9 cellular contexts compared by ENCODE assay signal in the genomic region with DNA sequence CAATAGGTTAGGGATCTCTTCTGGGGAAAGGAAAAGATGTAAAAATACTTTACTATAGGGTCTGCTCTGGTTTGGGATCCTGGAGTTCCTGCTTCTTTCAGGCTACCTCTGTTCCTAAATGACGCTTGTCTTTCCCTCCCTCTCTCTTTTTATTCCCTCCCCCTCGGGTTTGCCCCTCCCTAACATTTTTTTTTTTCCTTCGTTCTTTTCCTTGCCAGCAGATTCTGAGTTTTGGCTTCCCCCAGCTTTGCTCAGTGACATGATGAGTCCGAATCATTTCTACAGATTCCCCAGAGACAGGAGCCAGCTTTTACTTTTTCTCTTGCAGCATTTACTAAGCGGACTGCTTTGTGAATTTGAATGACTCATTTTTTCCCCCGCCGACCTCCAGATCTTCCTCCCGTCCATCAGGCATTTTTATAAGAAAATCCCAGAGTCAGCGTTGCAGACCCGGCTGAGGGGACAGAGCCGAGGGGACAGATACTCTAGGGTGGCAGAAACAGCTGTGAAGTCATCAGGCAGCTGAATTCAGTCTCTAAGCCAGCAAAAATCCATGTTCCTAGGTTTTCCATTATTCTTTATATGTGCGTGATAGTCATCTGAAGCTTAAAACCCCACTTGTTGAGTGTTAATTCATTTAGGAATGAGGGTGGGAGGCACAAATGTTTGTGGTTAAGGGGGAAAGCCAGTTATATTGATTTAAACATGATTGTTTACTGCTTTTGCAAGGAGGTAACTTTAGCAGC. TPM values are rescaled to one million over a fixed set of nuclear protein-coding genes. Genes with fewer than 3 reads are reported as not detected.
DNase-seq lines count a peak whose midpoint lies in the region; ATAC-seq and TF ChIP-seq lines count a peak whose summit lies in the region.
"Had no signal": no experiment of that assay in that cellular context is flagged by ENCODE, and none has a peak within 500 bp of the region (broad histone marks: within the 10 kb centered on the region; RNA-seq: fewer than 3 reads in every experiment).

TMEM100 (minus strand) TSS at position 123 of the 746 bp plus-strand sequence. CDS start 1,794 bp downstream, outside the sequence.

- peak within 1 kb of the TSS; percentile 74 for H2AFZ ChIP-seq in SK-N-SH (ENCODE audit: low read depth)

- no peak within 1 kb of the TSS for H3K27ac Mint-ChIP-seq in progenitor cell of endocrine pancreas
- H3K27ac Mint-ChIP-seq: activated T-cell treated with anti-CD3 and anti-CD28 coated beads, Interleukin-2, amount 50 U/mL, for 72 hours had no signal

- H4K20me1 ChIP-seq in BLaER1 treated with 17β-estradiol and CSF1 and Interleukin-3, amounts not matched to agents 10 nM and 100 nM, result no peaks in the 10 kb centered on the region
- no peaks in the 10 kb centered on the region for H4K20me1 ChIP-seq in SK-N-SH (ENCODE audit: insufficient read depth)

- CTCF ChIA-PET in SK-N-SH (lab: Yijun Ruan, JAX), result interaction anchor here (0.8 to 12.9 kb wide), 13 partner anchors 9 to 717 kb away, joined by 3 to 246 read pairs (median 9); partner anchors contain the start of gene PCTP

- no peaks in the 10 kb centered on the region for H3K9me2 ChIP-seq in SK-N-SH

- no peaks in the 10 kb centered on the region for H3K79me2 ChIP-seq in SK-N-SH (ENCODE audit: insufficient read depth)

- no peaks in the 10 kb centered on the region for H3K36me3 ChIP-seq in BLaER1 treated with 17β-estradiol and CSF1 and Interleukin-3, amounts not matched to agents 10 nM and 100 nM
- peaks cover 0 to 20% of the 10 kb centered on the region in 2 experiments for H3K36me3 ChIP-seq in SK-N-SH (replicated peaks in 1 of 2; ENCODE audit: control insufficient read depth in 1 of 2, insufficient read depth in 2 of 2, low read length in 1 of 2)

- WGBS in SK-N-SH (ENCODE audit: low lambda C conversion rate), result 7% methylated on average over 12 of the region's 12 CpGs

- peak within 1 kb of the TSS in 10 of 11 experiments; percentile 4 to 65 (median 45); a peak in 17 of 22 replicates for H3K27ac ChIP-seq in BLaER1 treated with 17β-estradiol and CSF1 and Interleukin-3, amounts not matched to agents 10 nM and 100 nM
- H3K27ac ChIP-seq in SK-N-SH (ENCODE audit: low read depth in 2 of 2, low read length in 1 of 2), result peak within 1 kb of the TSS; percentile 68 to 74
- no peak within 1 kb of the TSS for H3K27ac ChIP-seq in foreskin keratinocyte

- H3K4me2 ChIP-seq in BLaER1 treated with 17β-estradiol and CSF1 and Interleukin-3, amounts not matched to agents 10 nM and 100 nM, result peak within 1 kb of the TSS; percentile 65 to 92 (median 80)
- H3K4me2 ChIP-seq in SK-N-SH, result peak within 1 kb of the TSS; percentile 64

- peak; percentile 37 for ATAC-seq in foreskin keratinocyte
- ATAC-seq in HG03108 (IDR thresholded peaks at IDR 0.05; ENCODE audit: unreplicated experiment), result no peak
- ATAC-seq: activated T-cell treated with anti-CD3 and anti-CD28 coated beads, Interleukin-2, amount 50 U/mL, for 72 hours had no signal

- peaks cover 25% of the 10 kb centered on the region for H3F3A ChIP-seq in SK-N-SH (replicated peaks; ENCODE audit: insufficient read depth)

- POLR2A ChIA-PET in SK-N-SH (lab: Yijun Ruan, JAX), result interaction anchor here (0.6 kb wide), 1 partner anchor 133 kb away, joined by 4 read pairs; no protein-coding TSS in a partner anchor

- peak; percentile 9 to 44; a peak in 3 of 4 replicates for TF ChIP-seq EP300 in SK-N-SH (IDR thresholded peaks at IDR 0.05; ENCODE audit: borderline replicate concordance in 1 of 2, low read depth in 1 of 2, low read length in 1 of 2)

- no peaks in the 10 kb centered on the region for H3K9me3 Mint-ChIP-seq in progenitor cell of endocrine pancreas (ENCODE audit: low read depth)
- H3K9me3 Mint-ChIP-seq: activated T-cell treated with anti-CD3 and anti-CD28 coated beads, Interleukin-2, amount 50 U/mL, for 72 hours had no signal

- no peak for TF ChIP-seq RAD21 in SK-N-SH (IDR thresholded peaks at IDR 0.05; ENCODE audit: low read length)

- H3K9me3 ChIP-seq in BLaER1 treated with 17β-estradiol and CSF1 and Interleukin-3, amounts not matched to agents 10 nM and 100 nM (replicated peaks in 1 of 11), result no peaks in the 10 kb centered on the region
- H3K9me3 ChIP-seq in SK-N-SH, result no peaks in the 10 kb centered on the region

- peaks cover 23% of the 10 kb centered on the region for H3K4me1 Mint-ChIP-seq in progenitor cell of endocrine pancreas (ENCODE audit: low read depth)

- peak within 1 kb of the TSS; percentile 42 for H3K4me3 Mint-ChIP-seq in progenitor cell of endocrine pancreas (ENCODE audit: low read depth)
- H3K4me3 Mint-ChIP-seq: activated T-cell treated with anti-CD3 and anti-CD28 coated beads, Interleukin-2, amount 50 U/mL, for 72 hours had no signal

- DNase-seq in SK-N-SH (peak; percentile 32), foreskin keratinocyte (peak in 1 of 2 donors; percentile 26), progenitor cell of endocrine pancreas (ENCODE audit: low spot score, unreplicated experiment) (no peak)
- no peak for DNase-seq in activated naive CD4-positive, alpha-beta T cell (lab: John Stamatoyannopoulos, UW)
- no peak for DNase-seq in activated CD4-positive, alpha-beta T cell treated with anti-CD3 and anti-CD28 coated beads for 48 hours
- DNase-seq in activated CD8-positive, alpha-beta memory T cell treated with anti-CD3 and anti-CD28 coated beads for 24 hours, result no peak
- DNase-seq: activated T-cell treated with anti-CD3 and anti-CD28 coated beads, Interleukin-2, amount 50 U/mL, for 72 hours had no signal

- peak within 1 kb of the TSS; percentile 34 to 61 (median 50) for H3K4me3 ChIP-seq in BLaER1 treated with 17β-estradiol and CSF1 and Interleukin-3, amounts not matched to agents 10 nM and 100 nM
- H3K4me3 ChIP-seq in SK-N-SH (ENCODE audit: low read depth in 2 of 2, low read length in 1 of 2), result peak within 1 kb of the TSS; percentile 55 to 56

- no peak for TF ChIP-seq CTCF in SK-N-SH (IDR thresholded peaks at IDR 0.05)
- TF ChIP-seq CTCF in foreskin keratinocyte (conservative IDR thresholded peaks at IDR 0.05), result no peak
- TF ChIP-seq CTCF in progenitor cell of endocrine pancreas (IDR thresholded peaks at IDR 0.05; ENCODE audit: unreplicated experiment), result no peak

- H3K4me1 ChIP-seq in BLaER1 treated with 17β-estradiol and CSF1 and Interleukin-3, amounts not matched to agents 10 nM and 100 nM, result peaks cover 24 to 51% (median 44%) of the 10 kb centered on the region in 10 experiments
- peaks cover 28 to 46% of the 10 kb centered on the region in 2 experiments for H3K4me1 ChIP-seq in SK-N-SH (ENCODE audit: control insufficient read depth in 1 of 2, insufficient read depth in 2 of 2, low read depth in 1 of 2, low read length in 1 of 2)
- peaks cover 13% of the 10 kb centered on the region for H3K4me1 ChIP-seq in foreskin keratinocyte

- peak within 1 kb of the TSS; percentile 39 to 65 (median 63); a peak in 21 of 22 replicates for H3K9ac ChIP-seq in BLaER1 treated with 17β-estradiol and CSF1 and Interleukin-3, amounts not matched to agents 10 nM and 100 nM
- H3K9ac ChIP-seq in SK-N-SH, result peak within 1 kb of the TSS; percentile 40; the same call in 1 of the 2 replicates

- peaks cover 12% of the 10 kb centered on the region for H3K27me3 Mint-ChIP-seq in progenitor cell of endocrine pancreas

- H3K36me3 Mint-ChIP-seq in progenitor cell of endocrine pancreas (ENCODE audit: insufficient read depth), result no peaks in the 10 kb centered on the region

- peaks cover 0 to 6% (median 0%) of the 10 kb centered on the region in 11 experiments; a peak in 1 of 22 replicates for H3K27me3 ChIP-seq in BLaER1 treated with 17β-estradiol and CSF1 and Interleukin-3, amounts not matched to agents 10 nM and 100 nM
- H3K27me3 ChIP-seq in SK-N-SH (ENCODE audit: insufficient read depth), result no peaks in the 10 kb centered on the region
- no peaks in the 10 kb centered on the region for H3K27me3 ChIP-seq in foreskin keratinocyte

TF ChIP-seq in SK-N-SH, 30 proteins besides CTCF, POLR2A, EP300 and RAD21 (continues in another document):
- TF ChIP-seq JUND (IDR thresholded peaks at IDR 0.05), result peak; percentile 84
- TF ChIP-seq TAF1 (IDR thresholded peaks at IDR 0.05; ENCODE audit: borderline replicate concordance, low read depth, low read length), result peak; percentile 58; the same call in 1 of the 2 replicates
- no peak for TF ChIP-seq SMC3 (IDR thresholded peaks at IDR 0.05; ENCODE audit: low read depth, low read length)
- no peak; the same call in 1 of the 2 replicates for TF ChIP-seq RCOR1 (IDR thresholded peaks at IDR 0.05; ENCODE audit: low read length)
- TF ChIP-seq SIN3A (IDR thresholded peaks at IDR 0.05; ENCODE audit: borderline replicate concordance, low read depth, low read length), result peak; percentile 36; the same call in 1 of the 2 replicates
- TF ChIP-seq, protein P1, sequence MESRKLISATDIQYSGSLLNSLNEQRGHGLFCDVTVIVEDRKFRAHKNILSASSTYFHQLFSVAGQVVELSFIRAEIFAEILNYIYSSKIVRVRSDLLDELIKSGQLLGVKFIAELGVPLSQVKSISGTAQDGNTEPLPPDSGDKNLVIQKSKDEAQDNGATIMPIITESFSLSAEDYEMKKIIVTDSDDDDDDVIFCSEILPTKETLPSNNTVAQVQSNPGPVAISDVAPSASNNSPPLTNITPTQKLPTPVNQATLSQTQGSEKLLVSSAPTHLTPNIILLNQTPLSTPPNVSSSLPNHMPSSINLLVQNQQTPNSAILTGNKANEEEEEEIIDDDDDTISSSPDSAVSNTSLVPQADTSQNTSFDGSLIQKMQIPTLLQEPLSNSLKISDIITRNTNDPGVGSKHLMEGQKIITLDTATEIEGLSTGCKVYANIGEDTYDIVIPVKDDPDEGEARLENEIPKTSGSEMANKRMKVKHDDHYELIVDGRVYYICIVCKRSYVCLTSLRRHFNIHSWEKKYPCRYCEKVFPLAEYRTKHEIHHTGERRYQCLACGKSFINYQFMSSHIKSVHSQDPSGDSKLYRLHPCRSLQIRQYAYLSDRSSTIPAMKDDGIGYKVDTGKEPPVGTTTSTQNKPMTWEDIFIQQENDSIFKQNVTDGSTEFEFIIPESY (IDR thresholded peaks at IDR 0.05; ENCODE audit: borderline replicate concordance, low read depth), result no peak
- no peak for TF ChIP-seq GABPA (IDR thresholded peaks at IDR 0.05; ENCODE audit: low read depth)
- no peak for TF ChIP-seq USF1 (IDR thresholded peaks at IDR 0.05; ENCODE audit: borderline replicate concordance, low read depth)

RNA-seq across cellular contexts. Expression of gene TMEM100, which starts in this region (rescaled TPM):
- 1.5 and 1.7 TPM in 2 replicates for polyA plus RNA-seq in SK-N-SH (2012; rRNA removed)
- 2.0 and 2.2 TPM in 2 replicates for polyA plus RNA-seq in SK-N-SH (2012; cell fraction: cytosol; rRNA removed)
- 1.3 and 1.4 TPM in 2 replicates for polyA plus RNA-seq in SK-N-SH (2012; cell fraction: nucleus; rRNA removed)
- 0.07 and 0.37 TPM in 2 replicates for total RNA-seq in foreskin keratinocyte
- 0.16 and 0.23 TPM in 2 replicates for polyA plus RNA-seq in foreskin keratinocyte
- total RNA-seq in progenitor cell of endocrine pancreas, result 1.1 and 1.2 TPM in 2 replicates
- total RNA-seq: activated T-cell treated with anti-CD3 and anti-CD28 coated beads, Interleukin-2, amount 50 U/mL, for 72 hours had no signal

Comparison
In these comparisons a context has a peak if more than half of its experiments do, and no peak if none do; other contexts are left out.
1. Peak in ATAC-seq in foreskin keratinocyte; RNA of the gene not detected or under 1 TPM.